8 cellular contexts compared by ENCODE assay signal in the genomic region with DNA sequence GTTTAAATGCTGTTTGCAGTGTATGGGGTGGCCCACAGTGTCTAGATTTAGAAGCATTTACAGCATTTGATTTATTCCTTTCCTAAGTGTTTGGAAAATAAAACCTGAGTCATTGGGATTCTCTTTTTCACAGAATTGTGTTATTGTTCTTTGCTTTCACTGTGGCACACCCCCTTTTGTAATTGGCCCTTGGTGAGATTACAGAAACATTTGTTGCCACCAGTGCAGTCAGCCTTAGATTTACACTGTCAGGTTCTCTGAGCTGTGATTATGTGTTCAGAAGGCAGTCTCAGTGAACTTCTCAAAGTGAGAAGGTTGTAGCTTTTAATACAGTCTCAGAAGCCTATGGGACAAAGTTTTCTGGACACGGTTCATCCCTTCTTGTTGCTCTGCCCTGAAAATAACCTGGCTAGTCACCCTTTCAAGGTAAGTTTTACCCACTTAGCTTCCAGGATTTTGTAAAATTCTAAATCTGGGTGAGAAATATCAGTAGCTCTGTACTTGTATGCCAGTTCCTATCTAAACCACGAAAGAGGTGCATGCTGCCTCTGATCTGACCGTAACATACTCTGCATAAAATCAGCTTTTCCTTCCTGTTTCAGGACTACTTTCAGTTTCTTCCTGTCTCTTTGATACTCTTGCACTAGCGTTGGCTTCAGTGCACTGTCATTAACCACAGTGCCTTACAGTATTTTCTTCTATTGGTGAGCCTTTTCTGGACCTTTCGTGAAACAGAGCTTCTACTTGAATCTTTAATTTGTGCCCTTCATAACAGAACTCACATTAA. TPM values are rescaled to one million over a fixed set of nuclear protein-coding genes. Genes with fewer than 3 reads are reported as not detected.
DNase-seq lines count a peak whose midpoint lies in the region.

No MANE protein-coding gene starts in this region.

- DNase-seq in activated T-cell treated with anti-CD3 and anti-CD28 coated beads for 4 hours = peak; percentile 13
- DNase-seq in activated T-cell treated with anti-CD3 and anti-CD28 coated beads, Interleukin-2, amount 50 U/mL, for 48 hours = no peak
- DNase-seq in H4 (ENCODE audit: low spot score) = peak; percentile 56
- peak; percentile 44 for DNase-seq in LoVo (ENCODE audit: low spot score)
- peak; percentile 29 for DNase-seq in activated T-helper 1 cell treated with anti-CD3 and anti-CD28 coated beads, Interleukin-12 subunit alpha, Interleukin-12 subunit beta, Interleukin-2, Interleukin-4 antibody, amounts not matched to agents 30 ng/mL and 10 ng/mL and 1 ng/mL, durations not matched to agents 14 hours and 24 hours and 36 hours (ENCODE audit: low spot score)
- DNase-seq in globus pallidus (ENCODE audit: low spot score) = peak; percentile 59
- peak; percentile 49 for DNase-seq in putamen (ENCODE audit: low spot score)
- DNase-seq in NCI-H69 (lab: John Stamatoyannopoulos, UW) = no peak

- no peaks in the 10 kb centered on the region for H3K9me3 Mint-ChIP-seq in activated T-helper 1 cell treated with anti-CD3 and anti-CD28 coated beads, Interleukin-12 subunit alpha, Interleukin-12 subunit beta, Interleukin-2, Interleukin-4 antibody, amounts not matched to agents 30 ng/mL and 10 ng/mL and 1 ng/mL, durations not matched to agents 14 hours and 24 hours and 36 hours

- peak overlapping the region; percentile 33 for H3K27ac Mint-ChIP-seq in activated T-helper 1 cell treated with anti-CD3 and anti-CD28 coated beads, Interleukin-12 subunit alpha, Interleukin-12 subunit beta, Interleukin-2, Interleukin-4 antibody, amounts not matched to agents 30 ng/mL and 10 ng/mL and 1 ng/mL, durations not matched to agents 14 hours and 24 hours and 36 hours

- H3K27me3 Mint-ChIP-seq in activated T-helper 1 cell treated with anti-CD3 and anti-CD28 coated beads, Interleukin-12 subunit alpha, Interleukin-12 subunit beta, Interleukin-2, Interleukin-4 antibody, amounts not matched to agents 30 ng/mL and 10 ng/mL and 1 ng/mL, durations not matched to agents 14 hours and 24 hours and 36 hours (ENCODE audit: insufficient read depth) = no peaks in the 10 kb centered on the region

- H3K36me3 Mint-ChIP-seq in activated T-helper 1 cell treated with anti-CD3 and anti-CD28 coated beads, Interleukin-12 subunit alpha, Interleukin-12 subunit beta, Interleukin-2, Interleukin-4 antibody, amounts not matched to agents 30 ng/mL and 10 ng/mL and 1 ng/mL, durations not matched to agents 14 hours and 24 hours and 36 hours (ENCODE audit: low read depth) = no peaks in the 10 kb centered on the region

- intact Hi-C loops in activated T-helper 1 cell treated with anti-CD3 and anti-CD28 coated beads, Interleukin-12 subunit alpha, Interleukin-12 subunit beta, Interleukin-2, Interleukin-4 antibody, amounts not matched to agents 30 ng/mL and 10 ng/mL and 1 ng/mL, durations not matched to agents 14 hours and 24 hours and 36 hours (cut with micrococcal nuclease) = loop anchor here (1.0 kb wide), 3 partner anchors 29 to 67 kb away; a partner anchor contains a TSS

- peaks cover 36% of the 10 kb centered on the region for H3K4me1 Mint-ChIP-seq in activated T-helper 1 cell treated with anti-CD3 and anti-CD28 coated beads, Interleukin-12 subunit alpha, Interleukin-12 subunit beta, Interleukin-2, Interleukin-4 antibody, amounts not matched to agents 30 ng/mL and 10 ng/mL and 1 ng/mL, durations not matched to agents 14 hours and 24 hours and 36 hours (ENCODE audit: low read depth)

- H3K4me3 Mint-ChIP-seq in activated T-helper 1 cell treated with anti-CD3 and anti-CD28 coated beads, Interleukin-12 subunit alpha, Interleukin-12 subunit beta, Interleukin-2, Interleukin-4 antibody, amounts not matched to agents 30 ng/mL and 10 ng/mL and 1 ng/mL, durations not matched to agents 14 hours and 24 hours and 36 hours = peak overlapping the region; percentile 68

RNA-seq across cellular contexts. Expression of a gene that starts 12.6 kb away (rescaled TPM):
- total RNA-seq in H4 (2014; rRNA removed; shearing (Covaris generic)) = 12.0 and 15.5 TPM in 2 replicates
- total RNA-seq in activated T-helper 1 cell treated with anti-CD3 and anti-CD28 coated beads, Interleukin-12 subunit alpha, Interleukin-12 subunit beta, Interleukin-2, Interleukin-4 antibody, amounts not matched to agents 30 ng/mL and 10 ng/mL and 1 ng/mL, durations not matched to agents 14 hours and 24 hours and 36 hours = 12.5 and 13.4 TPM in 2 replicates

RNA-seq across cellular contexts. Expression of a gene that starts 46.0 kb away (rescaled TPM):
- 19.7 and 23.6 TPM in 2 replicates for total RNA-seq in H4 (2014; rRNA removed; shearing (Covaris generic))
- total RNA-seq in activated T-helper 1 cell treated with anti-CD3 and anti-CD28 coated beads, Interleukin-12 subunit alpha, Interleukin-12 subunit beta, Interleukin-2, Interleukin-4 antibody, amounts not matched to agents 30 ng/mL and 10 ng/mL and 1 ng/mL, durations not matched to agents 14 hours and 24 hours and 36 hours = 51.5 and 52.8 TPM in 2 replicates

Comparison
In these comparisons a context has a peak if more than half of its experiments do, and no peak if none do; other contexts are left out.
1. DNase-seq: peak in activated T-cell treated with anti-CD3 and anti-CD28 coated beads for 4 hours (single experiment), H4 (single experiment), LoVo (single experiment), activated T-helper 1 cell treated with anti-CD3 and anti-CD28 coated beads, Interleukin-12 subunit alpha, Interleukin-12 subunit beta, Interleukin-2, Interleukin-4 antibody, amounts not matched to agents 30 ng/mL and 10 ng/mL and 1 ng/mL, durations not matched to agents 14 hours and 24 hours and 36 hours (single experiment), globus pallidus (single experiment) and putamen (single experiment); none in activated T-cell treated with anti-CD3 and anti-CD28 coated beads, Interleukin-2, amount 50 U/mL, for 48 hours (0 of 2) and NCI-H69 (single experiment).